8 cellular contexts compared by ENCODE assay signal in the genomic region with DNA sequence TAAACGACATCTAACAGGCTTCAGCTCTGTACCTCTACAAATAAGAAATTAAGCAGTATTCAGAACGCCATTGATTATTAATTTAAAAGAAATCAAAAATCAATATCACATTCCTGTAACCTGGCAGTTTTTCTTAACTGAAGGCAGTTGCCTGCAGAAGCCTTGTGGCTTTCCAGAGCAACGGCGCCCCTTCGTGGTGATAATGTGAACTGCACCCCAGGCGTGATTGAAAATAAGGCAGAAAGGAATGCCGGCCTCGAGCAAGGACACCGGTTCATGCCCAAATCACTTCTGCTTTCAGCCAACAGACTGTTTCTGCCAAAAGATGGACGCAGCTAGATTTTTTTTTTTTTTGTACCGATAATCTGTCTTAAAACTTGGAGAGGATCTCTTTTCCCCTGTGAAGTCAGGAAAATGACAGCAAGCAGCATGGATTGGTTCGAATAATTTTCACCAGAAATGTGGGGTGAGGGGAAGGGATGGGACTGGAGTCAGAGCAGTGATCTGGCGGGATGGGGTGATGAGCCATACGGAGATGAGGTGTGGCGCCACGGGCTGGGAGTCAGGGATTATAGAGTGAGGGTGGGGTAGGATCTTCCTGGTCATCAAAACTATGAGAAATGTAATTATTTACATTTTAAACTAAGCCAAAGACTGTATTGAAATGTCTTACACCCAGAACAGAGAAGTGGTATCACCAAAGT.
DNase-seq lines count a peak whose midpoint lies in the region; ATAC-seq, FAIRE-seq and TF ChIP-seq lines count a peak whose summit lies in the region.

No MANE protein-coding gene starts in this region.

- peak; percentile 58 for FAIRE-seq in GM12891 (lab: Jason Lieb, UNC)

- no peak for ATAC-seq in memory B cell (ENCODE audit: low read depth)
- ATAC-seq in GM19455 (IDR thresholded peaks at IDR 0.05; ENCODE audit: unreplicated experiment): no peak

- no peak for TF ChIP-seq POLR2A in GM12891 (IDR thresholded peaks at IDR 0.05; ENCODE audit: low read depth, low read length)

- peaks cover 4% of the 10 kb centered on the region for H3K36me3 Mint-ChIP-seq in memory B cell

- H3K4me1 Mint-ChIP-seq in memory B cell: peaks cover 8% of the 10 kb centered on the region

- DNase-seq in A172 (ENCODE audit: low spot score): peak; percentile 46
- no peak for DNase-seq in GM12891 (ENCODE audit: insufficient read length, low spot score)
- DNase-seq in NCI-H446 treated with DMSO at 0.1 percent for 48 hours (lab: John Stamatoyannopoulos, UW): peak; percentile 1
- DNase-seq in activated CD4-positive, alpha-beta T cell treated with anti-CD3 and anti-CD28 coated beads, Interleukin-2, amount 50 U/mL, for 1 hour: peak; percentile 58
- DNase-seq in ecto neural progenitor cell (ENCODE audit: low spot score): peak; percentile 90
- DNase-seq in memory B cell (ENCODE audit: low spot score in 2 of 2): peak; percentile 65 to 67
- DNase-seq in stimulated activated CD8-positive, alpha-beta memory T cell treated with anti-CD3 and anti-CD28 coated beads, Interleukin-15, amount 100 ng/mL, for 4 hours (ENCODE audit: low read depth in 2 of 2): peak; percentile 25 to 42

- H3K27ac Mint-ChIP-seq in memory B cell: no peak overlapping the region

- peaks cover 2% of the 10 kb centered on the region for H3K9me3 Mint-ChIP-seq in memory B cell

- H3K4me3 Mint-ChIP-seq in memory B cell: no peak overlapping the region

- peaks cover 7% of the 10 kb centered on the region for H3K27me3 Mint-ChIP-seq in memory B cell

TF ChIP-seq in GM12891, 5 proteins besides CTCF, POLR2A, EP300 and RAD21:
- TF ChIP-seq TAF1 (IDR thresholded peaks at IDR 0.05; ENCODE audit: low read depth, low read length): no peak
- TF ChIP-seq PAX5 (IDR thresholded peaks at IDR 0.05; ENCODE audit: insufficient read depth, low read length, severe bottlenecking): no peak
- no peak for TF ChIP-seq POU2F2 (IDR thresholded peaks at IDR 0.05; ENCODE audit: low read depth, low read length)
- no peak for TF ChIP-seq POLR2AphosphoS5 (IDR thresholded peaks at IDR 0.05; ENCODE audit: low read depth, low read length)
- peak; percentile 34; the same call in 1 of the 2 replicates for TF ChIP-seq SPI1 (IDR thresholded peaks at IDR 0.05; ENCODE audit: low read depth, low read length)
